In genomic region chr17:300881-301280, GRCh38 we compare ENCODE assay signal across 15 cellular contexts. TPM values are rescaled to one million over a fixed set of nuclear protein-coding genes. Genes with fewer than 3 reads are reported as not detected.
DNase-seq lines count a peak whose midpoint lies in the region; ATAC-seq and TF ChIP-seq lines count a peak whose summit lies in the region.
"Had no signal": no experiment of that assay in that cellular context is flagged by ENCODE, and none has a peak within 500 bp of the region (broad histone marks: within the 10 kb centered on the region; RNA-seq: fewer than 3 reads in every experiment).

No MANE protein-coding gene starts in this region.

- no peak for TF ChIP-seq POLR2A in sigmoid colon (IDR thresholded peaks at IDR 0.05)

- DNase-seq in CD14-positive monocyte (ENCODE audit: low spot score) (peak; percentile 38), epidermal melanocyte (ENCODE audit: insufficient read length, low spot score) (peak; percentile 12), lower lobe of right lung (peak; percentile 21), sigmoid colon (peak; percentile 34), caudate nucleus (lab: John Stamatoyannopoulos, UW) (no peak), NCI-H526 (lab: John Stamatoyannopoulos, UW) (no peak), CD1c-positive myeloid dendritic cell (ENCODE audit: extremely low spot score) (no peak), SKM-1 (lab: John Stamatoyannopoulos, UW; ENCODE audit: unreplicated experiment) (no peak)
- DNase-seq: GF-D8, NCI-H1092 treated with DMSO at 0.1 percent for 48 hours, NCI-H1694, NCI-H345 had no signal

- H3K9me3 Mint-ChIP-seq in CD14-positive monocyte, result no peaks in the 10 kb centered on the region
- H3K9me3 Mint-ChIP-seq: CD8-positive, alpha-beta memory T cell had no signal

- no peak overlapping the region for H3K4me3 Mint-ChIP-seq in CD14-positive monocyte
- H3K4me3 Mint-ChIP-seq: CD8-positive, alpha-beta memory T cell had no signal

- H3K27ac ChIP-seq in lower lobe of right lung, result no peak overlapping the region
- H3K27ac ChIP-seq in sigmoid colon, result peak overlapping the region in 3 of 4 donors; percentile 51 to 69 (median 62)
- H3K27ac ChIP-seq in caudate nucleus (ENCODE audit: low read depth, low read length), result no peak overlapping the region
- H3K27ac ChIP-seq: KMS-11, RWPE1 had no signal

- no peaks in the 10 kb centered on the region for H3K27me3 ChIP-seq in lower lobe of right lung (ENCODE audit: low read depth)
- H3K27me3 ChIP-seq in sigmoid colon, result no peaks in the 10 kb centered on the region

- H3K9me3 ChIP-seq in lower lobe of right lung (no peaks in the 10 kb centered on the region), sigmoid colon (no peaks in the 10 kb centered on the region)

- no peak overlapping the region for H3K27ac Mint-ChIP-seq in CD14-positive monocyte
- H3K27ac Mint-ChIP-seq: CD8-positive, alpha-beta memory T cell had no signal

- H3K36me3 Mint-ChIP-seq in CD14-positive monocyte, result no peaks in the 10 kb centered on the region

- H3K4me1 ChIP-seq in lower lobe of right lung (peaks cover 4% of the 10 kb centered on the region), sigmoid colon (peaks cover 0 to 38% (median 25%) of the 10 kb centered on the region in 4 donors)

- intact Hi-C loops in CD14-positive monocyte (cut with micrococcal nuclease), result no loop called here
- intact Hi-C loops in lower lobe of right lung (cut with DNase I), result no loop called here
- intact Hi-C loops in sigmoid colon (cut with DNase I), result no loop called here

- peaks cover 5 to 15% (median 10%) of the 10 kb centered on the region in 3 donors for H3K27me3 Mint-ChIP-seq in CD14-positive monocyte (ENCODE audit: low read depth in 3 of 3)
- H3K27me3 Mint-ChIP-seq: CD8-positive, alpha-beta memory T cell had no signal

- ATAC-seq in lower lobe of right lung, result no peak

- no peak overlapping the region for H3K4me3 ChIP-seq in lower lobe of right lung
- H3K4me3 ChIP-seq in sigmoid colon, result no peak overlapping the region

- TF ChIP-seq EP300 in sigmoid colon (IDR thresholded peaks at IDR 0.05), result no peak

- 97% methylated on average over 11 of the region's 11 CpGs for WGBS in sigmoid colon, 2 donors

- H3K4me1 Mint-ChIP-seq in CD14-positive monocyte, result peaks cover 2% of the 10 kb centered on the region
- H3K4me1 Mint-ChIP-seq: CD8-positive, alpha-beta memory T cell had no signal

- H3K36me3 ChIP-seq in lower lobe of right lung (no peaks in the 10 kb centered on the region), sigmoid colon (no peaks in the 10 kb centered on the region)

- TF ChIP-seq CTCF in CD14-positive monocyte (IDR thresholded peaks at IDR 0.05), result no peak
- no peak for TF ChIP-seq CTCF in lower lobe of right lung (IDR thresholded peaks at IDR 0.05)
- no peak for TF ChIP-seq CTCF in sigmoid colon (IDR thresholded peaks at IDR 0.05)

RNA-seq across cellular contexts. Expression of gene RPH3AL, which starts 51.7 kb away (rescaled TPM):
- polyA plus RNA-seq in CD14-positive monocyte (1 to 10 TPM in 1 of 2 donors, under 1 TPM in 1; 0.71 to 1.5 TPM), sigmoid colon (10 to 100 TPM; 14.2 to 23.1 (median 15.0) TPM)
- total RNA-seq in lower lobe of right lung (38.7 TPM), sigmoid colon (10 to 100 TPM in 1 of 4 donors, 1 to 10 TPM in 3; 1.8 to 12.7 (median 3.1) TPM)

Comparison
In these comparisons a context has a peak if more than half of its experiments do, and no peak if none do; other contexts are left out.
1. DNase-seq: peak in CD14-positive monocyte (single experiment), epidermal melanocyte (single experiment), lower lobe of right lung (single experiment) and sigmoid colon (single experiment); none in caudate nucleus (0 of 61), NCI-H526 (0 of 2), CD1c-positive myeloid dendritic cell (single experiment) and SKM-1 (single experiment).
2. H3K27ac ChIP-seq: peak in sigmoid colon (3 of 4); none in lower lobe of right lung (single experiment) and caudate nucleus (single experiment).